In genomic region chr6:99852031-99852430, GRCh38 we compare ENCODE assay signal across 25 cellular contexts.
"Had no signal": no experiment of that assay in that cellular context is flagged by ENCODE, and none has a peak within 500 bp of the region (broad histone marks: within the 10 kb centered on the region; RNA-seq: fewer than 3 reads in every experiment).

No MANE protein-coding gene starts in this region.

- H3K9me3 ChIP-seq: colonic mucosa, esophagus muscularis mucosa, esophagus squamous epithelium, gastrocnemius medialis, gastroesophageal sphincter, heart left ventricle, heart right ventricle had no signal

- H3K4me1 ChIP-seq: colonic mucosa, esophagus muscularis mucosa, esophagus squamous epithelium, foreskin keratinocyte, gastrocnemius medialis, gastroesophageal sphincter, heart left ventricle, heart right ventricle had no signal

- H3K27ac Mint-ChIP-seq: dendritic cell treated with granulocyte-macrophage colony-stimulating factor and Interleukin-4, amounts not matched to agents 40 ng/mL and 50 ng/mL, for 4 days; effector memory CD8-positive, alpha-beta T cell; endodermal cell had no signal

- DNase-seq: colonic mucosa; cortex of kidney; dermis blood vessel endothelial cell; dorsolateral prefrontal cortex; effector CD4-positive, alpha-beta T cell; effector CD8-positive, alpha-beta T cell; effector memory CD4-positive, alpha-beta T cell; effector memory CD8-positive, alpha-beta T cell; endodermal cell; erythroblast; esophagus squamous epithelium; foreskin fibroblast; foreskin keratinocyte; foreskin melanocyte; gastrocnemius medialis; glutamatergic neuron; head of caudate nucleus; heart left ventricle; heart right ventricle had no signal

- H3K27me3 Mint-ChIP-seq: dendritic cell treated with granulocyte-macrophage colony-stimulating factor and Interleukin-4, amounts not matched to agents 40 ng/mL and 50 ng/mL, for 4 days had no signal

- H3K4me1 Mint-ChIP-seq: endodermal cell had no signal

- H3K4me3 ChIP-seq: colonic mucosa, coronary artery, dorsolateral prefrontal cortex, esophagus muscularis mucosa, esophagus squamous epithelium, gastrocnemius medialis, gastroesophageal sphincter, heart left ventricle, heart right ventricle, hepatocyte had no signal

- H3K27ac ChIP-seq: colonic mucosa, coronary artery, dorsolateral prefrontal cortex, epithelial cell of prostate, esophagus muscularis mucosa, esophagus squamous epithelium, foreskin keratinocyte, gastrocnemius medialis, gastroesophageal sphincter, heart left ventricle, heart right ventricle, hepatocyte had no signal

- H3K4me3 Mint-ChIP-seq: dendritic cell treated with granulocyte-macrophage colony-stimulating factor and Interleukin-4, amounts not matched to agents 40 ng/mL and 50 ng/mL, for 4 days; effector memory CD8-positive, alpha-beta T cell; endodermal cell had no signal

- H3K27me3 ChIP-seq: colonic mucosa, esophagus muscularis mucosa, esophagus squamous epithelium, gastrocnemius medialis, hepatocyte had no signal

- H3K9me3 Mint-ChIP-seq: dendritic cell treated with granulocyte-macrophage colony-stimulating factor and Interleukin-4, amounts not matched to agents 40 ng/mL and 50 ng/mL, for 4 days; effector memory CD8-positive, alpha-beta T cell; endodermal cell had no signal

- H3K36me3 ChIP-seq: colonic mucosa, esophagus muscularis mucosa, esophagus squamous epithelium, gastrocnemius medialis, gastroesophageal sphincter, heart left ventricle, heart right ventricle had no signal
